36 cellular contexts compared by ENCODE assay signal in genomic region chr14:67721851-67722250, GRCh38. TPM values are rescaled to one million over a fixed set of nuclear protein-coding genes. Genes with fewer than 3 reads are reported as not detected.
"Had no signal": no experiment of that assay in that cellular context is flagged by ENCODE, and none has a peak within 500 bp of the region (broad histone marks: within the 10 kb centered on the region; RNA-seq: fewer than 3 reads in every experiment).

No MANE protein-coding gene starts in this region.

- H2AFZ ChIP-seq: PC-9 had no signal

- H3K4me3 ChIP-seq: cardiac muscle cell, PC-9 had no signal

- H3K27ac ChIP-seq: cardiac muscle cell, PC-9, RWPE1, WERI-Rb-1 had no signal

- H3K4me2 ChIP-seq: PC-9 had no signal

- DNase-seq: activated CD4-positive, alpha-beta T cell treated with anti-CD3 and anti-CD28 coated beads, Interleukin-2, amount 10 ng/mL, durations not matched to agents 24 days and 14 days; activated CD4-positive, alpha-beta T cell treated with anti-CD3 and anti-CD28 coated beads, Interleukin-2, amount 50 U/mL, for 4 hours; activated CD4-positive, CD25-positive, alpha-beta regulatory T cell; activated CD8-positive, alpha-beta T cell treated with anti-CD3 and anti-CD28 coated beads for 36 hours; activated effector memory CD4-positive, alpha-beta T cell treated with anti-CD3 and anti-CD28 coated beads, Interleukin-2, amount 50 U/mL, for 16 hours; activated naive CD4-positive, alpha-beta T cell; activated naive CD4-positive, alpha-beta T cell treated with anti-CD3 and anti-CD28 coated beads, Interleukin-2, amount 50 U/mL, for 16 hours; activated naive CD8-positive, alpha-beta T cell treated with anti-CD3 and anti-CD28 coated beads for 36 hours; activated T-cell treated with anti-CD3 and anti-CD28 coated beads, Interleukin-2, amount 50 U/mL, for 1 hour; activated T-cell treated with anti-CD3 and anti-CD28 coated beads, Interleukin-2, amount 50 U/mL, for 72 hours; amniotic stem cell; MM.1S; MV-4-11; NCI-H1092; NCI-H1436 treated with DMSO at 0.1 percent for 48 hours; NCI-H187; NCI-H2029 treated with DMSO at 0.1 percent for 48 hours; NCI-H2107; NCI-H2171; NCI-H510A; NCI-H748 treated with DMSO at 0.1 percent for 48 hours; PC-9; SIG-M5; T-cell; T-helper 17 cell; T-helper 9 cell had no signal

- ATAC-seq: activated CD8-positive, alpha-beta T cell treated with anti-CD3 and anti-CD28 coated beads for 36 hours; activated T-cell treated with anti-CD3 and anti-CD28 coated beads, Interleukin-2, amount 50 U/mL, for 72 hours; activated T-helper 17 cell treated with anti-CD3 and anti-CD28 coated beads, Interleukin-2, amount 50 U/mL, for 72 hours; T-cell; T-helper 17 cell had no signal

- H3K4me3 Mint-ChIP-seq: activated CD4-positive, alpha-beta T cell treated with anti-CD3 and anti-CD28 coated beads, Interleukin-2, amount 10 ng/mL, durations not matched to agents 24 days and 14 days; activated CD8-positive, alpha-beta T cell treated with anti-CD3 and anti-CD28 coated beads for 36 hours; activated naive CD8-positive, alpha-beta T cell treated with anti-CD3 and anti-CD28 coated beads for 36 hours; activated T-helper 17 cell treated with anti-CD3 and anti-CD28 coated beads, Interleukin-2, amount 50 U/mL, for 72 hours; central memory CD8-positive, alpha-beta T cell; T-cell had no signal

- FAIRE-seq: RCC 7860 had no signal

- H3K9me3 Mint-ChIP-seq: activated CD4-positive, alpha-beta T cell treated with anti-CD3 and anti-CD28 coated beads, Interleukin-2, amount 10 ng/mL, durations not matched to agents 24 days and 14 days; activated CD8-positive, alpha-beta T cell treated with anti-CD3 and anti-CD28 coated beads for 36 hours; activated naive CD8-positive, alpha-beta T cell treated with anti-CD3 and anti-CD28 coated beads for 36 hours; activated T-cell treated with anti-CD3 and anti-CD28 coated beads, Interleukin-2, amount 50 U/mL, for 72 hours; activated T-helper 17 cell treated with anti-CD3 and anti-CD28 coated beads, Interleukin-2, amount 50 U/mL, for 72 hours; central memory CD8-positive, alpha-beta T cell; T-cell had no signal

- H3K4me1 Mint-ChIP-seq: activated T-helper 17 cell treated with anti-CD3 and anti-CD28 coated beads, Interleukin-2, amount 50 U/mL, for 72 hours had no signal

- H3K36me3 ChIP-seq: cardiac muscle cell, WERI-Rb-1 had no signal

- H3K27ac Mint-ChIP-seq: activated CD4-positive, alpha-beta T cell treated with anti-CD3 and anti-CD28 coated beads, Interleukin-2, amount 10 ng/mL, durations not matched to agents 24 days and 14 days; activated CD8-positive, alpha-beta T cell treated with anti-CD3 and anti-CD28 coated beads for 36 hours; activated naive CD8-positive, alpha-beta T cell treated with anti-CD3 and anti-CD28 coated beads for 36 hours; activated T-cell treated with anti-CD3 and anti-CD28 coated beads, Interleukin-2, amount 50 U/mL, for 72 hours; activated T-helper 17 cell treated with anti-CD3 and anti-CD28 coated beads, Interleukin-2, amount 50 U/mL, for 72 hours; T-cell; T-helper 17 cell had no signal

RNA-seq across cellular contexts. Expression of gene RDH12, which starts 20.2 kb away (rescaled TPM):
- total RNA-seq: activated CD4-positive, alpha-beta T cell treated with anti-CD3 and anti-CD28 coated beads, Interleukin-2, amount 10 ng/mL, durations not matched to agents 24 days and 14 days; activated CD8-positive, alpha-beta memory T cell treated with anti-CD3 and anti-CD28 coated beads for 36 hours; activated CD8-positive, alpha-beta T cell treated with anti-CD3 and anti-CD28 coated beads for 36 hours; activated naive CD8-positive, alpha-beta T cell treated with anti-CD3 and anti-CD28 coated beads for 36 hours; activated T-cell treated with anti-CD3 and anti-CD28 coated beads, Interleukin-2, amount 50 U/mL, for 72 hours; activated T-helper 17 cell treated with anti-CD3 and anti-CD28 coated beads, Interleukin-2, amount 50 U/mL, for 72 hours; aorta; OCI-LY7; PC-9; Right ventricle myocardium inferior; T-cell; T-helper 17 cell had no signal
